Comparison of ENCODE assay signal across 8 cellular contexts in genomic region chr4:88456757-88457306, GRCh38. TPM values are rescaled to one million over a fixed set of nuclear protein-coding genes. Genes with fewer than 3 reads are reported as not detected.
A peak's percentile ranks its signal among the peaks of the same experiment; 100 is the strongest.
DNase-seq lines count a peak whose midpoint lies in the region; ATAC-seq and TF ChIP-seq lines count a peak whose summit lies in the region.

Gene HERC5, plus strand, starts transcription at chr4:88457119. Its CDS starts 151 bp downstream, at chr4:88457270.

- peak within 1 kb of the TSS in 1 of 2 donors; percentile 47 for H3K9ac ChIP-seq in liver (ENCODE audit: low read depth in 1 of 2, low read length in 2 of 2)

- H3K27ac ChIP-seq in dorsolateral prefrontal cortex (peak within 1 kb of the TSS in 53 of 59 donors; percentile 0 to 86 (median 64)), liver (ENCODE audit: low read depth in 1 of 2, low read length in 2 of 2) (peak within 1 kb of the TSS; percentile 68 to 69)

- DNase-seq in AG09309 (ENCODE audit: low read depth), result peak; percentile 43
- DNase-seq in NCI-H510A treated with DMSO at 0.1 percent for 48 hours (lab: John Stamatoyannopoulos, UW), result peak; percentile 88
- peak; percentile 90 for DNase-seq in activated CD4-positive, alpha-beta T cell treated with anti-CD3 and anti-CD28 coated beads, Interleukin-2, amount 50 U/mL, for 1 hour
- DNase-seq in dorsolateral prefrontal cortex, result peak; percentile 22 to 79 (median 74)
- peak; percentile 87 for DNase-seq in stimulated activated CD4-positive, alpha-beta T cell treated with anti-CD3 and anti-CD28 coated beads, Interleukin-4, amount 100 ng/mL, for 1 hour

- peak; percentile 84 to 87 for TF ChIP-seq RAD21 in liver (IDR thresholded peaks at IDR 0.05)

- ATAC-seq in GM18868 (IDR thresholded peaks at IDR 0.05; ENCODE audit: unreplicated experiment) (peak; percentile 96), HG03103 (IDR thresholded peaks at IDR 0.05; ENCODE audit: low read depth, unreplicated experiment) (peak; percentile 88)

- TF ChIP-seq CTCF in AG09309 (IDR thresholded peaks at IDR 0.05; ENCODE audit: control insufficient read depth, insufficient read depth, low read depth, low read length, missing control alignments) (peak; percentile 71), dorsolateral prefrontal cortex (IDR thresholded peaks at IDR 0.05 in 54 of 56, conservative IDR thresholded peaks at IDR 0.05 in 2 of 56; ENCODE audit: low read depth in 1 of 56, partially characterized antibody in 56 of 56) (peak; percentile 53 to 85 (median 70)), liver (IDR thresholded peaks at IDR 0.05; ENCODE audit: low read depth, low read length, missing input control) (peak; percentile 68)

- intact Hi-C loops in dorsolateral prefrontal cortex (cut with DNase I), result loop anchor here (5.0 to 10.0 kb wide), 5 partner anchors 55 to 240 kb away; partner anchors contain the start of genes HERC6 (in 2 of the 2) and PPM1K (in 1 of the 2)

- no peaks in the 10 kb centered on the region for H3K36me3 ChIP-seq in liver (ENCODE audit: control insufficient read depth in 4 of 4, insufficient read depth in 3 of 4, low read depth in 1 of 4, low read length in 3 of 4)

- WGBS in liver, result 1% methylated on average over 48 of the region's 48 CpGs

- H3K9me3 ChIP-seq in liver (ENCODE audit: control insufficient read depth in 4 of 4, low read length in 3 of 4), result no peaks in the 10 kb centered on the region

- H3K4me1 ChIP-seq in liver (ENCODE audit: control insufficient read depth in 4 of 4, insufficient read depth in 4 of 4, low read length in 3 of 4), result peaks cover 0 to 8% (median 3%) of the 10 kb centered on the region in 4 donors

- H3K4me3 ChIP-seq in AG09309 (ENCODE audit: control insufficient read depth, low read depth, low read length) (peak within 1 kb of the TSS; percentile 69), dorsolateral prefrontal cortex (peak within 1 kb of the TSS; percentile 47 to 90 (median 75)), liver (ENCODE audit: low read depth in 1 of 3, low read length in 3 of 3) (peak within 1 kb of the TSS; percentile 66 to 83 (median 82))

- H3K27me3 ChIP-seq in dorsolateral prefrontal cortex, result peaks cover 0 to 7% (median 0%) of the 10 kb centered on the region in 45 donors
- H3K27me3 ChIP-seq in liver (ENCODE audit: control insufficient read depth in 4 of 4, insufficient read depth in 4 of 4, low read length in 3 of 4), result no peaks in the 10 kb centered on the region

TF ChIP-seq in liver, 16 proteins besides CTCF, POLR2A, EP300 and RAD21:
- TF ChIP-seq HNF4G (IDR thresholded peaks at IDR 0.05) (peak; percentile 71), TAF1 (conservative IDR thresholded peaks at IDR 0.05) (peak; percentile 68), FOXA1 (IDR thresholded peaks at IDR 0.05) (peak; percentile 90), ZBTB33 (IDR thresholded peaks at IDR 0.05) (peak; percentile 79), GABPA (IDR thresholded peaks at IDR 0.05 in 1 of 2, conservative IDR thresholded peaks at IDR 0.05 in 1 of 2) (peak in 1 of 2 donors; percentile 79), MAX (IDR thresholded peaks at IDR 0.05) (peak; percentile 98), HNF4A (conservative IDR thresholded peaks at IDR 0.05) (peak; percentile 86 to 92), FOXA2 (IDR thresholded peaks at IDR 0.05) (peak; percentile 83), EGR1 (IDR thresholded peaks at IDR 0.05; ENCODE audit: low read depth in 2 of 2) (peak; percentile 51 to 81), SP1 (IDR thresholded peaks at IDR 0.05) (peak; percentile 93), JUND (IDR thresholded peaks at IDR 0.05) (peak; percentile 68 to 79), NR2F2 (IDR thresholded peaks at IDR 0.05) (peak; percentile 88), YY1 (IDR thresholded peaks at IDR 0.05) (peak; percentile 94), RXRA (IDR thresholded peaks at IDR 0.05) (peak; percentile 94 to 95)
- TF ChIP-seq, protein P1, sequence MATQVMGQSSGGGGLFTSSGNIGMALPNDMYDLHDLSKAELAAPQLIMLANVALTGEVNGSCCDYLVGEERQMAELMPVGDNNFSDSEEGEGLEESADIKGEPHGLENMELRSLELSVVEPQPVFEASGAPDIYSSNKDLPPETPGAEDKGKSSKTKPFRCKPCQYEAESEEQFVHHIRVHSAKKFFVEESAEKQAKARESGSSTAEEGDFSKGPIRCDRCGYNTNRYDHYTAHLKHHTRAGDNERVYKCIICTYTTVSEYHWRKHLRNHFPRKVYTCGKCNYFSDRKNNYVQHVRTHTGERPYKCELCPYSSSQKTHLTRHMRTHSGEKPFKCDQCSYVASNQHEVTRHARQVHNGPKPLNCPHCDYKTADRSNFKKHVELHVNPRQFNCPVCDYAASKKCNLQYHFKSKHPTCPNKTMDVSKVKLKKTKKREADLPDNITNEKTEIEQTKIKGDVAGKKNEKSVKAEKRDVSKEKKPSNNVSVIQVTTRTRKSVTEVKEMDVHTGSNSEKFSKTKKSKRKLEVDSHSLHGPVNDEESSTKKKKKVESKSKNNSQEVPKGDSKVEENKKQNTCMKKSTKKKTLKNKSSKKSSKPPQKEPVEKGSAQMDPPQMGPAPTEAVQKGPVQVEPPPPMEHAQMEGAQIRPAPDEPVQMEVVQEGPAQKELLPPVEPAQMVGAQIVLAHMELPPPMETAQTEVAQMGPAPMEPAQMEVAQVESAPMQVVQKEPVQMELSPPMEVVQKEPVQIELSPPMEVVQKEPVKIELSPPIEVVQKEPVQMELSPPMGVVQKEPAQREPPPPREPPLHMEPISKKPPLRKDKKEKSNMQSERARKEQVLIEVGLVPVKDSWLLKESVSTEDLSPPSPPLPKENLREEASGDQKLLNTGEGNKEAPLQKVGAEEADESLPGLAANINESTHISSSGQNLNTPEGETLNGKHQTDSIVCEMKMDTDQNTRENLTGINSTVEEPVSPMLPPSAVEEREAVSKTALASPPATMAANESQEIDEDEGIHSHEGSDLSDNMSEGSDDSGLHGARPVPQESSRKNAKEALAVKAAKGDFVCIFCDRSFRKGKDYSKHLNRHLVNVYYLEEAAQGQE (IDR thresholded peaks at IDR 0.05), result peak; percentile 77
- TF ChIP-seq, protein P2, sequence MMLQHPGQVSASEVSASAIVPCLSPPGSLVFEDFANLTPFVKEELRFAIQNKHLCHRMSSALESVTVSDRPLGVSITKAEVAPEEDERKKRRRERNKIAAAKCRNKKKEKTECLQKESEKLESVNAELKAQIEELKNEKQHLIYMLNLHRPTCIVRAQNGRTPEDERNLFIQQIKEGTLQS (IDR thresholded peaks at IDR 0.05), result peak; percentile 6

RNA-seq across cellular contexts. Expression of gene HERC5, which starts in this region (rescaled TPM):
- total RNA-seq in dorsolateral prefrontal cortex, result 10 to 100 TPM in 3 of 120 experiments, 1 to 10 TPM in 117; 1.6 to 17.3 (median 4.0) TPM
- total RNA-seq in liver, result 1 to 10 TPM; 2.8 to 3.0 TPM
- 1 to 10 TPM; 1.5 to 5.0 TPM for polyA plus RNA-seq in liver

Comparison
In these comparisons a context has a peak if more than half of its experiments do, and no peak if none do; other contexts are left out.
1. Peak in every context shown above with its lines: DNase-seq, ATAC-seq, H3K4me3 ChIP-seq and H3K27ac ChIP-seq.